17 cellular contexts compared by ENCODE assay signal in genomic region chr6:155448823-155449789, GRCh38. TPM values are rescaled to one million over a fixed set of nuclear protein-coding genes. Genes with fewer than 3 reads are reported as not detected.
DNase-seq lines count a peak whose midpoint lies in the region; ATAC-seq and TF ChIP-seq lines count a peak whose summit lies in the region.
"Had no signal": no experiment of that assay in that cellular context is flagged by ENCODE, and none has a peak within 500 bp of the region (broad histone marks: within the 10 kb centered on the region; RNA-seq: fewer than 3 reads in every experiment).

No MANE protein-coding gene starts in this region.

- in situ Hi-C loops in G401 (cut with HindIII; ENCODE audit: low sequenced_read_pairs) = no loop called here

- intact Hi-C loops in right cardiac atrium (cut with DNase I) (no loop called here), Right ventricle myocardium inferior (cut with DNase I) (no loop called here), testis (cut with DNase I; ENCODE audit: low total_unique reads) (no loop called here)

- H3K9me3 ChIP-seq in right cardiac atrium (ENCODE audit: control insufficient read depth, low read length) (no peaks in the 10 kb centered on the region), testis (no peaks in the 10 kb centered on the region), MM.1S (replicated peaks; ENCODE audit: insufficient read depth, low read length) (no peaks in the 10 kb centered on the region)
- H3K9me3 ChIP-seq: colonic mucosa, uterus had no signal

- TF ChIP-seq POLR2A in testis (IDR thresholded peaks at IDR 0.05) = no peak

- no peaks in the 10 kb centered on the region for H3K79me2 ChIP-seq in MM.1S (ENCODE audit: low read length)

- no peaks in the 10 kb centered on the region for H4K20me1 ChIP-seq in MM.1S (ENCODE audit: insufficient read depth, low read length)

- H2AFZ ChIP-seq in MM.1S (ENCODE audit: low read length) = no peak overlapping the region

- DNase-seq in right cardiac atrium (no peak), Right ventricle myocardium inferior (ENCODE audit: missing footprints) (no peak), NCI-H69 (lab: John Stamatoyannopoulos, UW) (peak; percentile 87), dermis microvascular lymphatic vessel endothelial cell (ENCODE audit: low read depth in 2 of 2) (peak; percentile 70 to 81), testis (peak; percentile 58), D341Med (ENCODE audit: low spot score) (no peak), MM.1S (no peak), G401 (ENCODE audit: low spot score) (no peak)
- DNase-seq: activated naive CD8-positive, alpha-beta T cell treated with anti-CD3 and anti-CD28 coated beads, Interleukin-2, amount 10 ng/mL, durations not matched to agents 7 days and 5 days; colonic mucosa; GOT3; KBM-7; kidney; natural killer cell; stimulated activated CD8-positive, alpha-beta memory T cell treated with anti-CD3 and anti-CD28 coated beads, Interleukin-4, amount 100 ng/mL, for 48 hours; uterus had no signal

- no peaks in the 10 kb centered on the region for H3F3A ChIP-seq in MM.1S (ENCODE audit: insufficient read depth, low read length)

- no peak overlapping the region for H3K9ac ChIP-seq in MM.1S (ENCODE audit: low read length)

- WGBS in right cardiac atrium = 18% methylated on average over 11 of the region's 11 CpGs
- WGBS in testis, 2 donors = 21 to 29% methylated on average over 11 of the region's 11 CpGs

- no peak for TF ChIP-seq CTCF in testis (IDR thresholded peaks at IDR 0.05)
- TF ChIP-seq CTCF in MM.1S (IDR thresholded peaks at IDR 0.05; ENCODE audit: low read length) = no peak

- no peak overlapping the region for H3K27ac ChIP-seq in right cardiac atrium (ENCODE audit: low read length)
- H3K27ac ChIP-seq in testis = peak overlapping the region in 1 of 2 donors; percentile 17
- no peak overlapping the region for H3K27ac ChIP-seq in MM.1S (ENCODE audit: low read length)
- H3K27ac ChIP-seq: colonic mucosa, uterus had no signal

- H3K36me3 ChIP-seq in testis (ENCODE audit: low read depth, missing control alignments) (no peaks in the 10 kb centered on the region), MM.1S (replicated peaks; ENCODE audit: insufficient read depth, low read length) (no peaks in the 10 kb centered on the region)
- H3K36me3 ChIP-seq: colonic mucosa, uterus had no signal

- H3K9me2 ChIP-seq in MM.1S (replicated peaks; ENCODE audit: insufficient read depth, low read length) = no peaks in the 10 kb centered on the region

- H3K4me1 ChIP-seq in right cardiac atrium (ENCODE audit: control insufficient read depth, insufficient read depth, low read length) (peaks cover 4% of the 10 kb centered on the region), testis (peaks cover 18% of the 10 kb centered on the region), MM.1S (ENCODE audit: low read length) (no peaks in the 10 kb centered on the region)
- H3K4me1 ChIP-seq: colonic mucosa had no signal

- H3K4me3 ChIP-seq in right cardiac atrium (ENCODE audit: low read length) (peak overlapping the region; percentile 32), testis (no peak overlapping the region), MM.1S (ENCODE audit: low read length) (no peak overlapping the region)
- H3K4me3 ChIP-seq: colonic mucosa, uterus had no signal

- peak in 1 of 2 donors; percentile 41 for ATAC-seq in right cardiac atrium
- ATAC-seq in Right ventricle myocardium inferior = no peak
- ATAC-seq: natural killer cell had no signal

- no peak overlapping the region for H3K4me2 ChIP-seq in MM.1S (ENCODE audit: low read depth, low read length)

- H3K27me3 ChIP-seq in right cardiac atrium (ENCODE audit: control insufficient read depth, insufficient read depth) (no peaks in the 10 kb centered on the region), testis (no peaks in the 10 kb centered on the region), MM.1S (replicated peaks; ENCODE audit: insufficient read depth, low read length) (no peaks in the 10 kb centered on the region)
- H3K27me3 ChIP-seq: colonic mucosa, uterus had no signal

RNA-seq across cellular contexts. Expression of gene NOX3, which starts 6.5 kb away (rescaled TPM):
- total RNA-seq in right cardiac atrium = not detected
- polyA plus RNA-seq in right cardiac atrium = not detected
- not detected for total RNA-seq in Right ventricle myocardium inferior
- not detected in 2 replicates for total RNA-seq in dermis microvascular lymphatic vessel endothelial cell
- not detected for total RNA-seq in testis
- not detected for polyA plus RNA-seq in testis (ENCODE audit: insufficient read depth, low read depth, low replicate concordance)
- 0.10 TPM in 1 of 2 replicates, not detected in the other for total RNA-seq in G401 (2014; rRNA removed; shearing (Covaris generic))
- total RNA-seq: activated naive CD8-positive, alpha-beta T cell treated with anti-CD3 and anti-CD28 coated beads, Interleukin-2, amount 10 ng/mL, durations not matched to agents 7 days and 5 days; colonic mucosa; fibroblast of villous mesenchyme; kidney; natural killer cell; uterus had no signal

Comparison
In these comparisons a context has a peak if more than half of its experiments do, and no peak if none do; other contexts are left out.
1. DNase-seq: peak in NCI-H69 (single experiment), dermis microvascular lymphatic vessel endothelial cell (2 of 2) and testis (single experiment); none in right cardiac atrium (0 of 3), Right ventricle myocardium inferior (single experiment), D341Med (single experiment), MM.1S (single experiment) and G401 (single experiment).